In the genomic region with DNA sequence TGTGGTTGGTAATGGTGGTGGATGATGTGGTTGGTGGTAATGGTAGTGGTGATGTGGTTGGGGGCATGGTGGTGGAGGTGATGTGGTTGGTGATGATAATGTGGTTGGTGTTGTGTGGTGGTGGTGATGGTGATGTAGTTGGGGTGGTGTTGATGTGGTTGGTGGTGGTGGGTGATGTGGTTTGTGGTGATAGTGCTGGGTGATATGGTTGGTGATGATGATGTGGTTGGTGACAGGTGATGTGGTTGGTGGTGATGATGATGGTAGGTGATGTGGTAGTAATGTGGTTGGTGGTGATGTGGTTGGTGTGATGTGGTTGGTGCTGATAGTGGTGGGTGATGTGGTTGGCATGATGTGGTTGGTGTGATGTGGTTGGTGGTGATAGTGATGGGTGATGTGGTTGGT, we compare ENCODE assay signal across 1 cellular context.
TF ChIP-seq lines count a peak whose summit lies in the region.

No MANE protein-coding gene starts in this region.

TF ChIP-seq in H1, 55 proteins besides CTCF, POLR2A, EP300 and RAD21:
- no peak for TF ChIP-seq CBX8 (IDR thresholded peaks at IDR 0.05; ENCODE audit: borderline replicate concordance, low read depth, low read length)
